Comparison of ENCODE assay signal across 1 cellular context in the genomic region with DNA sequence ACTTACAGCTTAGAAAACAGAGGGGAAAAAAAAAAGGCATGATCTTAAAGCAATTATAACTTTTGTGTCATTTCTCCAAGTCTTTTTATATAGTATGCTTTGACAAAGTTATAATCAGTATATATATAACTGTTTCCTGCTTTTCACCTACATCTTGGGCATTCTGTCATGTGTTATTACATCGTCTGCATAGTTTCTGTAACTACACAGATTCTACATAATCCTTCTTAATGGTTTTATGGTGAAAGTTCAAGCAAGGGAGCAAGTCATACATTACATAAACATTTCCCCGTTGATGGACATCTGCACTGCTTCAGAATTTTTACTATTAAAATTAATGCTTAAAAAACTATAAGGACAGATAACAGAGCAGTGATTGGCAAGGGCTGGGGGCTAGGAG.
TF ChIP-seq lines count a peak whose summit lies in the region.

No MANE protein-coding gene starts in this region.

TF ChIP-seq in endothelial cell of umbilical vein, 7 proteins besides CTCF, POLR2A, EP300 and RAD21 (continued from another document):
- TF ChIP-seq FOS (IDR thresholded peaks at IDR 0.05; ENCODE audit: borderline replicate concordance, insufficient read depth, low read length): no peak
- TF ChIP-seq EZH2 (IDR thresholded peaks at IDR 0.05; ENCODE audit: borderline replicate concordance, low read depth, low read length, severe bottlenecking): no peak
- no peak for TF ChIP-seq POLR2AphosphoS5 (IDR thresholded peaks at IDR 0.05; ENCODE audit: insufficient read depth, low read depth, low read length)
- no peak for TF ChIP-seq JUN (IDR thresholded peaks at IDR 0.05; ENCODE audit: borderline replicate concordance, insufficient read depth, insufficient read length, low read depth)
